Comparison of ENCODE assay signal across 13 cellular contexts in the genomic region with DNA sequence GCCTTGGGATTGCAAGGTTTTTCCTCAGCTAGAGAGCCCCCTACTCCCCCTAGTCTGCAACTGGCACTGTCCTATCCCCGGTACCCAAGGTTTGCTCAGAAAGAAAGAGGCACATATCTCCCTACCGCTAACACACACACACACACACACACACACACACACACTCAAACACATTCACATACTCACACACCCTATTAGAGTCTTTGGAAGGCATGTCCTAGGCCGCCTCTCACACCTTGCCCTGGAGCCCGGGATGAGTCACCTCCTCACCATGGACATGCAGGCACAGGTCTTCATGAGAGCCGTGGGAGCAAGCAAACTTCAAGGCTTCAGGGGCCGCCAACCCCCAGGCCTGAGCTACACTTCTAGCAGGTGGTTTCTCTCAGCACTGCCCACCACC.
"Had no signal": no experiment of that assay in that cellular context is flagged by ENCODE, and none has a peak within 500 bp of the region (broad histone marks: within the 10 kb centered on the region; RNA-seq: fewer than 3 reads in every experiment).

No MANE protein-coding gene starts in this region.

- H3K9me3 ChIP-seq: adrenal gland, colonic mucosa, tibial artery had no signal

- H3K27ac ChIP-seq: adrenal gland, colonic mucosa, parathyroid adenoma, tibial artery had no signal

- DNase-seq: activated B cell treated with CpG ODN at 0.5 μM for 24 hours; activated CD4-positive, alpha-beta T cell treated with anti-CD3 and anti-CD28 coated beads, Interleukin-2, amount 10 ng/mL, durations not matched to agents 24 days and 14 days; activated CD8-positive, alpha-beta memory T cell treated with anti-CD3 and anti-CD28 coated beads for 24 hours; activated naive CD4-positive, alpha-beta T cell treated with anti-CD3 and anti-CD28 coated beads, Interleukin-2, amount 50 U/mL, for 16 hours; activated T-cell treated with anti-CD3 and anti-CD28 coated beads for 4 hours; adrenal gland; caudate nucleus; colonic mucosa; glutamatergic neuron; left ventricle myocardium superior; T-helper 2 cell; tibial artery had no signal

- H3K36me3 ChIP-seq: adrenal gland, colonic mucosa, tibial artery had no signal

- H3K4me1 ChIP-seq: adrenal gland, colonic mucosa, parathyroid adenoma, tibial artery had no signal

- H3K4me3 ChIP-seq: adrenal gland, colonic mucosa, tibial artery had no signal

- H3K27me3 ChIP-seq: colonic mucosa, tibial artery had no signal
